ENCODE assay signal across 1 cellular context in the genomic region with DNA sequence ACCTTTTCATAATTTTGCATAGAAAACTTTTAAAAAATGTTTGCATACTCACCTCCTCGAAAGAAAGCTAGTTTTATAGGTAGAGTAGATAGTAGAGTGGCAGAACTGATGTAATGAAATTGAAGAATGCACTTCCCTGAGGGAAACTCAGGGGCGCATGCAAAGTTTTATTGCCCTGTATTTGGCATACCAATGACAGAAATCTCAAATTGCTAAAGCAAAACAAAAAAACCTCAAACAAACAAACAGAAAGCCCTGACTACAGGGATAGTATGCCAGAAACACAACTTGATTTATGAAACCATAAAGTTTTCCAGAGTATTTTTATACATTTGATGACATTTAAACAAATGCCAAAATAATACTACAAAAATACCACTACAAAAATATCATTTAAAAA.
TF ChIP-seq lines count a peak whose summit lies in the region.

No MANE protein-coding gene starts in this region.

TF ChIP-seq in HEK293, 187 proteins besides CTCF, POLR2A, EP300 and RAD21 (continued from another document and continues in another):
- TF ChIP-seq ZSCAN23 (tag by site-specific recombination; IDR thresholded peaks at IDR 0.05) = 0 out of 2 replicates have a peak, but pooled peaks have one; percentile 43
- peak; percentile 93 for TF ChIP-seq FEZF1 (tag by site-specific recombination; IDR thresholded peaks at IDR 0.05)
- TF ChIP-seq ZNF544 (tag by site-specific recombination; IDR thresholded peaks at IDR 0.05) = no peak
- TF ChIP-seq, protein P1, sequence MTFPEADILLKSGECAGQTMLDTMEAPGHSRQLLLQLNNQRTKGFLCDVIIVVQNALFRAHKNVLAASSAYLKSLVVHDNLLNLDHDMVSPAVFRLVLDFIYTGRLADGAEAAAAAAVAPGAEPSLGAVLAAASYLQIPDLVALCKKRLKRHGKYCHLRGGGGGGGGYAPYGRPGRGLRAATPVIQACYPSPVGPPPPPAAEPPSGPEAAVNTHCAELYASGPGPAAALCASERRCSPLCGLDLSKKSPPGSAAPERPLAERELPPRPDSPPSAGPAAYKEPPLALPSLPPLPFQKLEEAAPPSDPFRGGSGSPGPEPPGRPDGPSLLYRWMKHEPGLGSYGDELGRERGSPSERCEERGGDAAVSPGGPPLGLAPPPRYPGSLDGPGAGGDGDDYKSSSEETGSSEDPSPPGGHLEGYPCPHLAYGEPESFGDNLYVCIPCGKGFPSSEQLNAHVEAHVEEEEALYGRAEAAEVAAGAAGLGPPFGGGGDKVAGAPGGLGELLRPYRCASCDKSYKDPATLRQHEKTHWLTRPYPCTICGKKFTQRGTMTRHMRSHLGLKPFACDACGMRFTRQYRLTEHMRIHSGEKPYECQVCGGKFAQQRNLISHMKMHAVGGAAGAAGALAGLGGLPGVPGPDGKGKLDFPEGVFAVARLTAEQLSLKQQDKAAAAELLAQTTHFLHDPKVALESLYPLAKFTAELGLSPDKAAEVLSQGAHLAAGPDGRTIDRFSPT (tag by site-specific recombination; IDR thresholded peaks at IDR 0.05) = no peak
- peak; percentile 80 for TF ChIP-seq BCL11A (tag by site-specific recombination; IDR thresholded peaks at IDR 0.05; ENCODE audit: low read depth)
- peak; percentile 57 for TF ChIP-seq ZBTB8A (tag by site-specific recombination; IDR thresholded peaks at IDR 0.05)
- no peak; the same call in 1 of the 2 replicates for TF ChIP-seq ZBTB21 (tag by site-specific recombination; IDR thresholded peaks at IDR 0.05)
- TF ChIP-seq ZNF223 (tag by site-specific recombination; IDR thresholded peaks at IDR 0.05) = no peak
- no peak for TF ChIP-seq KLF9 (tag by site-specific recombination; IDR thresholded peaks at IDR 0.05; ENCODE audit: low read depth)
- peak; percentile 30; the same call in 1 of the 2 replicates for TF ChIP-seq SCRT1 (tag by site-specific recombination; IDR thresholded peaks at IDR 0.05; ENCODE audit: borderline replicate concordance)
- TF ChIP-seq ZNF175 (tag by site-specific recombination; IDR thresholded peaks at IDR 0.05) = no peak
- TF ChIP-seq, protein P2, sequence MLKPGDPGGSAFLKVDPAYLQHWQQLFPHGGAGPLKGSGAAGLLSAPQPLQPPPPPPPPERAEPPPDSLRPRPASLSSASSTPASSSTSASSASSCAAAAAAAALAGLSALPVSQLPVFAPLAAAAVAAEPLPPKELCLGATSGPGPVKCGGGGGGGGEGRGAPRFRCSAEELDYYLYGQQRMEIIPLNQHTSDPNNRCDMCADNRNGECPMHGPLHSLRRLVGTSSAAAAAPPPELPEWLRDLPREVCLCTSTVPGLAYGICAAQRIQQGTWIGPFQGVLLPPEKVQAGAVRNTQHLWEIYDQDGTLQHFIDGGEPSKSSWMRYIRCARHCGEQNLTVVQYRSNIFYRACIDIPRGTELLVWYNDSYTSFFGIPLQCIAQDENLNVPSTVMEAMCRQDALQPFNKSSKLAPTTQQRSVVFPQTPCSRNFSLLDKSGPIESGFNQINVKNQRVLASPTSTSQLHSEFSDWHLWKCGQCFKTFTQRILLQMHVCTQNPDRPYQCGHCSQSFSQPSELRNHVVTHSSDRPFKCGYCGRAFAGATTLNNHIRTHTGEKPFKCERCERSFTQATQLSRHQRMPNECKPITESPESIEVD (tag by site-specific recombination; IDR thresholded peaks at IDR 0.05) = peak; percentile 99
- no peak for TF ChIP-seq ZNF514 (tag by site-specific recombination; IDR thresholded peaks at IDR 0.05)
- TF ChIP-seq ZNF292 (tag by site-specific recombination; IDR thresholded peaks at IDR 0.05; ENCODE audit: borderline replicate concordance, low read depth) = no peak
- no peak for TF ChIP-seq REPIN1 (tag by site-specific recombination; IDR thresholded peaks at IDR 0.05; ENCODE audit: low read depth)
- no peak for TF ChIP-seq ZNF664 (tag by site-specific recombination; IDR thresholded peaks at IDR 0.05)
- no peak for TF ChIP-seq ZBTB48 (tag by site-specific recombination; IDR thresholded peaks at IDR 0.05)
- TF ChIP-seq ZNF114 (tag by site-specific recombination; IDR thresholded peaks at IDR 0.05) = no peak
- no peak for TF ChIP-seq ZNF473 (tag by site-specific recombination; IDR thresholded peaks at IDR 0.05)
- TF ChIP-seq ZNF155 (tag by site-specific recombination; IDR thresholded peaks at IDR 0.05) = no peak
- no peak for TF ChIP-seq ZBTB1 (tag by site-specific recombination; IDR thresholded peaks at IDR 0.05)
- TF ChIP-seq TRIM28 (IDR thresholded peaks at IDR 0.05; ENCODE audit: borderline replicate concordance, low read length) = no peak; the same call in 1 of the 2 replicates
- TF ChIP-seq ZNF354C (tag by site-specific recombination; IDR thresholded peaks at IDR 0.05; ENCODE audit: borderline replicate concordance, low read depth) = no peak
- peak; percentile 69; the same call in 1 of the 2 replicates for TF ChIP-seq ZNF2 (tag by site-specific recombination; IDR thresholded peaks at IDR 0.05)
- TF ChIP-seq, protein P3, sequence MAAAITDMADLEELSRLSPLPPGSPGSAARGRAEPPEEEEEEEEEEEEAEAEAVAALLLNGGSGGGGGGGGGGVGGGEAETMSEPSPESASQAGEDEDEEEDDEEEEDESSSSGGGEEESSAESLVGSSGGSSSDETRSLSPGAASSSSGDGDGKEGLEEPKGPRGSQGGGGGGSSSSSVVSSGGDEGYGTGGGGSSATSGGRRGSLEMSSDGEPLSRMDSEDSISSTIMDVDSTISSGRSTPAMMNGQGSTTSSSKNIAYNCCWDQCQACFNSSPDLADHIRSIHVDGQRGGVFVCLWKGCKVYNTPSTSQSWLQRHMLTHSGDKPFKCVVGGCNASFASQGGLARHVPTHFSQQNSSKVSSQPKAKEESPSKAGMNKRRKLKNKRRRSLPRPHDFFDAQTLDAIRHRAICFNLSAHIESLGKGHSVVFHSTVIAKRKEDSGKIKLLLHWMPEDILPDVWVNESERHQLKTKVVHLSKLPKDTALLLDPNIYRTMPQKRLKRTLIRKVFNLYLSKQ (tag by site-specific recombination; IDR thresholded peaks at IDR 0.05; ENCODE audit: borderline replicate concordance) = no peak
- no peak for TF ChIP-seq ZNF311 (tag by site-specific recombination; IDR thresholded peaks at IDR 0.05; ENCODE audit: borderline replicate concordance)
- no peak for TF ChIP-seq ZNF837 (tag by site-specific recombination; IDR thresholded peaks at IDR 0.05)
- peak; percentile 96 for TF ChIP-seq IKZF3 (tag by site-specific recombination; IDR thresholded peaks at IDR 0.05)
- TF ChIP-seq, protein P4, sequence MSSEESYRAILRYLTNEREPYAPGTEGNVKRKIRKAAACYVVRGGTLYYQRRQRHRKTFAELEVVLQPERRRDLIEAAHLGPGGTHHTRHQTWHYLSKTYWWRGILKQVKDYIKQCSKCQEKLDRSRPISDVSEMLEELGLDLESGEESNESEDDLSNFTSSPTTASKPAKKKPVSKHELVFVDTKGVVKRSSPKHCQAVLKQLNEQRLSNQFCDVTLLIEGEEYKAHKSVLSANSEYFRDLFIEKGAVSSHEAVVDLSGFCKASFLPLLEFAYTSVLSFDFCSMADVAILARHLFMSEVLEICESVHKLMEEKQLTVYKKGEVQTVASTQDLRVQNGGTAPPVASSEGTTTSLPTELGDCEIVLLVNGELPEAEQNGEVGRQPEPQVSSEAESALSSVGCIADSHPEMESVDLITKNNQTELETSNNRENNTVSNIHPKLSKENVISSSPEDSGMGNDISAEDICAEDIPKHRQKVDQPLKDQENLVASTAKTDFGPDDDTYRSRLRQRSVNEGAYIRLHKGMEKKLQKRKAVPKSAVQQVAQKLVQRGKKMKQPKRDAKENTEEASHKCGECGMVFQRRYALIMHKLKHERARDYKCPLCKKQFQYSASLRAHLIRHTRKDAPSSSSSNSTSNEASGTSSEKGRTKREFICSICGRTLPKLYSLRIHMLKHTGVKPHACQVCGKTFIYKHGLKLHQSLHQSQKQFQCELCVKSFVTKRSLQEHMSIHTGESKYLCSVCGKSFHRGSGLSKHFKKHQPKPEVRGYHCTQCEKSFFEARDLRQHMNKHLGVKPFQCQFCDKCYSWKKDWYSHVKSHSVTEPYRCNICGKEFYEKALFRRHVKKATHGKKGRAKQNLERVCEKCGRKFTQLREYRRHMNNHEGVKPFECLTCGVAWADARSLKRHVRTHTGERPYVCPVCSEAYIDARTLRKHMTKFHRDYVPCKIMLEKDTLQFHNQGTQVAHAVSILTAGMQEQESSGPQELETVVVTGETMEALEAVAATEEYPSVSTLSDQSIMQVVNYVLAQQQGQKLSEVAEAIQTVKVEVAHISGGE (tag by site-specific recombination; conservative IDR thresholded peaks at IDR 0.05; ENCODE audit: low read depth) = no peak; the same call in 1 of the 2 replicates
- TF ChIP-seq KLF10 (tag by site-specific recombination; IDR thresholded peaks at IDR 0.05) = peak; percentile 70
- TF ChIP-seq, protein P5, sequence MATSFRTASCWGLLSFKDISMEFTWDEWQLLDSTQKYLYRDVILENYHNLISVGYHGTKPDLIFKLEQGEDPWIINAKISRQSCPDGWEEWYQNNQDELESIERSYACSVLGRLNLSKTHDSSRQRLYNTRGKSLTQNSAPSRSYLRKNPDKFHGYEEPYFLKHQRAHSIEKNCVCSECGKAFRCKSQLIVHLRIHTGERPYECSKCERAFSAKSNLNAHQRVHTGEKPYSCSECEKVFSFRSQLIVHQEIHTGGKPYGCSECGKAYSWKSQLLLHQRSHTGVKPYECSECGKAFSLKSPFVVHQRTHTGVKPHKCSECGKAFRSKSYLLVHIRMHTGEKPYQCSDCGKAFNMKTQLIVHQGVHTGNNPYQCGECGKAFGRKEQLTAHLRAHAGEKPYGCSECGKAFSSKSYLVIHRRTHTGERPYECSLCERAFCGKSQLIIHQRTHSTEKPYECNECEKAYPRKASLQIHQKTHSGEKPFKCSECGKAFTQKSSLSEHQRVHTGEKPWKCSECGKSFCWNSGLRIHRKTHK (tag by site-specific recombination; IDR thresholded peaks at IDR 0.05) = no peak
- no peak for TF ChIP-seq SETDB1 (IDR thresholded peaks at IDR 0.05; ENCODE audit: insufficient read length, low read length)
- TF ChIP-seq ZNF132 (tag by site-specific recombination; IDR thresholded peaks at IDR 0.05; ENCODE audit: borderline replicate concordance) = no peak
- TF ChIP-seq ZBTB17 (tag by site-specific recombination; IDR thresholded peaks at IDR 0.05) = peak; percentile 59
- TF ChIP-seq ZBTB20 (tag by site-specific recombination; IDR thresholded peaks at IDR 0.05) = 0 out of 2 replicates have a peak, but pooled peaks have one; percentile 21
- TF ChIP-seq HOXA7 (CRISPR knock-in tag; IDR thresholded peaks at IDR 0.05; ENCODE audit: borderline replicate concordance) = no peak
- TF ChIP-seq, protein P6, sequence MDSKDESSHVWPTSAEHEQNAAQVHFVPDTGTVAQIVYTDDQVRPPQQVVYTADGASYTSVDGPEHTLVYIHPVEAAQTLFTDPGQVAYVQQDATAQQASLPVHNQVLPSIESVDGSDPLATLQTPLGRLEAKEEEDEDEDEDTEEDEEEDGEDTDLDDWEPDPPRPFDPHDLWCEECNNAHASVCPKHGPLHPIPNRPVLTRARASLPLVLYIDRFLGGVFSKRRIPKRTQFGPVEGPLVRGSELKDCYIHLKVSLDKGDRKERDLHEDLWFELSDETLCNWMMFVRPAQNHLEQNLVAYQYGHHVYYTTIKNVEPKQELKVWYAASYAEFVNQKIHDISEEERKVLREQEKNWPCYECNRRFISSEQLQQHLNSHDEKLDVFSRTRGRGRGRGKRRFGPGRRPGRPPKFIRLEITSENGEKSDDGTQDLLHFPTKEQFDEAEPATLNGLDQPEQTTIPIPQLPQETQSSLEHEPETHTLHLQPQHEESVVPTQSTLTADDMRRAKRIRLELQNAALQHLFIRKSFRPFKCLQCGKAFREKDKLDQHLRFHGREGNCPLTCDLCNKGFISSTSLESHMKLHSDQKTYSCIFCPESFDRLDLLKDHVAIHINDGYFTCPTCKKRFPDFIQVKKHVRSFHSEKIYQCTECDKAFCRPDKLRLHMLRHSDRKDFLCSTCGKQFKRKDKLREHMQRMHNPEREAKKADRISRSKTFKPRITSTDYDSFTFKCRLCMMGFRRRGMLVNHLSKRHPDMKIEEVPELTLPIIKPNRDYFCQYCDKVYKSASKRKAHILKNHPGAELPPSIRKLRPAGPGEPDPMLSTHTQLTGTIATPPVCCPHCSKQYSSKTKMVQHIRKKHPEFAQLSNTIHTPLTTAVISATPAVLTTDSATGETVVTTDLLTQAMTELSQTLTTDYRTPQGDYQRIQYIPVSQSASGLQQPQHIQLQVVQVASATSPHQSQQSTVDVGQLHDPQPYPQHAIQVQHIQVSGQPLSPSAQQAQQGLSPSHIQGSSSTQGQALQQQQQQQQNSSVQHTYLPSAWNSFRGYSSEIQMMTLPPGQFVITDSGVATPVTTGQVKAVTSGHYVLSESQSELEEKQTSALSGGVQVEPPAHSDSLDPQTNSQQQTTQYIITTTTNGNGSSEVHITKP (tag by site-specific recombination; IDR thresholded peaks at IDR 0.05) = peak; percentile 56
- TF ChIP-seq ZNF391 (tag by site-specific recombination; IDR thresholded peaks at IDR 0.05; ENCODE audit: borderline replicate concordance, low read depth) = peak; percentile 75; the same call in 1 of the 2 replicates
- TF ChIP-seq, protein P7, sequence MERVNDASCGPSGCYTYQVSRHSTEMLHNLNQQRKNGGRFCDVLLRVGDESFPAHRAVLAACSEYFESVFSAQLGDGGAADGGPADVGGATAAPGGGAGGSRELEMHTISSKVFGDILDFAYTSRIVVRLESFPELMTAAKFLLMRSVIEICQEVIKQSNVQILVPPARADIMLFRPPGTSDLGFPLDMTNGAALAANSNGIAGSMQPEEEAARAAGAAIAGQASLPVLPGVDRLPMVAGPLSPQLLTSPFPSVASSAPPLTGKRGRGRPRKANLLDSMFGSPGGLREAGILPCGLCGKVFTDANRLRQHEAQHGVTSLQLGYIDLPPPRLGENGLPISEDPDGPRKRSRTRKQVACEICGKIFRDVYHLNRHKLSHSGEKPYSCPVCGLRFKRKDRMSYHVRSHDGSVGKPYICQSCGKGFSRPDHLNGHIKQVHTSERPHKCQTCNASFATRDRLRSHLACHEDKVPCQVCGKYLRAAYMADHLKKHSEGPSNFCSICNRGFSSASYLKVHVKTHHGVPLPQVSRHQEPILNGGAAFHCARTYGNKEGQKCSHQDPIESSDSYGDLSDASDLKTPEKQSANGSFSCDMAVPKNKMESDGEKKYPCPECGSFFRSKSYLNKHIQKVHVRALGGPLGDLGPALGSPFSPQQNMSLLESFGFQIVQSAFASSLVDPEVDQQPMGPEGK (tag by site-specific recombination; IDR thresholded peaks at IDR 0.05) = peak; percentile 71; the same call in 1 of the 2 replicates
- peak; percentile 67 for TF ChIP-seq GLIS1 (tag by site-specific recombination; IDR thresholded peaks at IDR 0.05)
- no peak for TF ChIP-seq ZNF549 (tag by site-specific recombination; IDR thresholded peaks at IDR 0.05)
- no peak for TF ChIP-seq ZNF555 (tag by site-specific recombination; conservative IDR thresholded peaks at IDR 0.05)
- no peak for TF ChIP-seq ZNF670 (tag by site-specific recombination; IDR thresholded peaks at IDR 0.05; ENCODE audit: low read depth)
- TF ChIP-seq ZNF302 (tag by site-specific recombination; IDR thresholded peaks at IDR 0.05; ENCODE audit: low read depth) = no peak
- no peak for TF ChIP-seq ZNF707 (tag by site-specific recombination; IDR thresholded peaks at IDR 0.05)
- no peak for TF ChIP-seq ZNF623 (tag by site-specific recombination; IDR thresholded peaks at IDR 0.05)
- no peak for TF ChIP-seq ZNF133 (tag by site-specific recombination; IDR thresholded peaks at IDR 0.05)
- TF ChIP-seq ZNF701 (tag by site-specific recombination; IDR thresholded peaks at IDR 0.05) = no peak
- 0 out of 2 replicates have a peak, but pooled peaks have one; percentile 9 for TF ChIP-seq SP2 (tag by site-specific recombination; IDR thresholded peaks at IDR 0.05)
- peak; percentile 97 for TF ChIP-seq GFI1B (tag by site-specific recombination; IDR thresholded peaks at IDR 0.05)
- TF ChIP-seq ZSCAN16 (tag by site-specific recombination; IDR thresholded peaks at IDR 0.05) = no peak
- no peak for TF ChIP-seq ZNF324 (tag by site-specific recombination; IDR thresholded peaks at IDR 0.05)
- TF ChIP-seq ZNF610 (tag by site-specific recombination; IDR thresholded peaks at IDR 0.05; ENCODE audit: borderline replicate concordance) = no peak
